ENCODE assay signal across 20 cellular contexts in the genomic region with DNA sequence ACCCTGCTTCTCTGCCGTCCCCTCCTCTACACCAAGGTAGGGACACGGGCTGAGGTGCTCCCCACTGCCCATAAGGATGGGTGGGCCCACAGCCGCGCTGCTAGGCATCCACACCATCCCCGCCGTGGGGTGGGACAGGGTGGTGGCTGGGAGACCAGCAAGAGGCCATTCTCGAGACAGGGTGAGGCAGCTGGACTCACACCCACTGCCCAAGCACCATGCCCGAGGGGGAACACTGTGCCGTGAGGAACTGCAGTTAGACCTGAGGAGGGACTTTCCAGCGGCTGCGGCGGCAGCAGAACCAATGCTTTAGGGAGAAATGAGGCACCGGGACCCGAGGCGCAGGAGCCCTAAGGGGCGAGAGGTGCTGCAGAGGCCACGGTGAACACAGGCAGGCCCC. TPM values are rescaled to one million over a fixed set of nuclear protein-coding genes. Genes with fewer than 3 reads are reported as not detected.
DNase-seq lines count a peak whose midpoint lies in the region; ATAC-seq, FAIRE-seq and TF ChIP-seq lines count a peak whose summit lies in the region.
"Had no signal": no experiment of that assay in that cellular context is flagged by ENCODE, and none has a peak within 500 bp of the region (broad histone marks: within the 10 kb centered on the region; RNA-seq: fewer than 3 reads in every experiment).

No MANE protein-coding gene starts in this region.

- H3K79me1 ChIP-seq in mesenchymal stem cell (replicated peaks; ENCODE audit: low read length, poor library complexity, severe bottlenecking) = peaks cover 2% of the 10 kb centered on the region

- H3K9me3 ChIP-seq in Panc1 (ENCODE audit: control insufficient read depth, insufficient read depth, low read depth, low read length) = no peaks in the 10 kb centered on the region
- H3K9me3 ChIP-seq in mesenchymal stem cell (ENCODE audit: control insufficient read depth, low read length) = no peaks in the 10 kb centered on the region
- no peaks in the 10 kb centered on the region for H3K9me3 ChIP-seq in suprapubic skin
- H3K9me3 ChIP-seq in left lung = no peaks in the 10 kb centered on the region

- H4K8ac ChIP-seq in mesenchymal stem cell (ENCODE audit: low read length) = peak overlapping the region; percentile 82

- DNase-seq in Panc1 (ENCODE audit: low read depth, low spot score) = no peak
- no peak for DNase-seq in mesenchymal stem cell
- no peak for DNase-seq in suprapubic skin (ENCODE audit: low spot score in 2 of 2)
- DNase-seq in NCI-H2029 treated with DMSO at 0.1 percent for 48 hours (lab: John Stamatoyannopoulos, UW) = no peak
- no peak for DNase-seq in LoVo (ENCODE audit: low spot score)
- no peak for DNase-seq in left lung
- no peak for DNase-seq in urothelium cell line (ENCODE audit: low spot score)
- DNase-seq: activated CD4-positive, alpha-beta T cell treated with anti-CD3 and anti-CD28 coated beads for 48 hours; activated gamma-delta T cell; CD8-positive, alpha-beta memory T cell; DMS79; erythroblast; naive B cell; NCI-H2107; NCI-H524; SHP77; stimulated activated CD4-positive, alpha-beta T cell treated with anti-CD3 and anti-CD28 coated beads, Interleukin-4, amount 100 ng/mL, for 24 hours; T-cell had no signal

- no peak overlapping the region for H3K4me2 ChIP-seq in mesenchymal stem cell (ENCODE audit: low read length, poor library complexity, severe bottlenecking)

- peak overlapping the region; percentile 25 for H4K91ac ChIP-seq in mesenchymal stem cell (ENCODE audit: low read length)

- H3K23ac ChIP-seq in mesenchymal stem cell (ENCODE audit: low read length in 2 of 2) = no peak overlapping the region

- peak overlapping the region in 1 of 2 experiments; percentile 83 for H2BK12ac ChIP-seq in mesenchymal stem cell (ENCODE audit: low read length in 2 of 2)

- 91% methylated on average over 15 of the region's 17 CpGs for WGBS in mesenchymal stem cell
- WGBS in suprapubic skin = 73% methylated on average over 9 of the region's 17 CpGs

- in situ Hi-C loops in Panc1 (cut with HindIII; ENCODE audit: low pct_unique_long_range_greater_than_20kb, low sequenced_read_pairs) = no loop called here

- H3K4me1 ChIP-seq in Panc1 (ENCODE audit: control insufficient read depth, insufficient read depth, low read length) (peaks cover 47% of the 10 kb centered on the region), mesenchymal stem cell (ENCODE audit: control insufficient read depth, insufficient read depth, low read depth, low read length) (peaks cover 49% of the 10 kb centered on the region), suprapubic skin (peaks cover 69% of the 10 kb centered on the region), left lung (peaks cover 24 to 35% of the 10 kb centered on the region in 2 donors)

- no peak overlapping the region for H2BK15ac ChIP-seq in mesenchymal stem cell (ENCODE audit: low read depth, poor library complexity, severe bottlenecking)

- no peak for TF ChIP-seq CTCF in Panc1 (IDR thresholded peaks at IDR 0.05)
- TF ChIP-seq CTCF in suprapubic skin (IDR thresholded peaks at IDR 0.05) = no peak
- TF ChIP-seq CTCF in left lung (IDR thresholded peaks at IDR 0.05) = no peak

- H2AFZ ChIP-seq in mesenchymal stem cell (ENCODE audit: low read depth, low read length) = no peak overlapping the region

- H2BK120ac ChIP-seq in mesenchymal stem cell (ENCODE audit: low read depth, low read length) = no peak overlapping the region

- H3K27me3 ChIP-seq in Panc1 (ENCODE audit: control insufficient read depth, insufficient read depth, low read length) (no peaks in the 10 kb centered on the region), mesenchymal stem cell (ENCODE audit: control insufficient read depth in 1 of 2, insufficient read depth in 1 of 2, low read length in 2 of 2) (no peaks in the 10 kb centered on the region), suprapubic skin (no peaks in the 10 kb centered on the region), left lung (peaks cover 0 to 10% of the 10 kb centered on the region in 2 donors)
- H3K27me3 ChIP-seq: cardiac muscle cell had no signal

- no peak for TF ChIP-seq POLR2A in suprapubic skin (IDR thresholded peaks at IDR 0.05)

- POLR2A ChIA-PET in Panc1 (lab: Charles Lee) = no interaction called here

- H3K27ac ChIP-seq in Panc1 (ENCODE audit: low read length) (peak overlapping the region; percentile 72), cingulate gyrus (ENCODE audit: low read depth, low read length) (peak overlapping the region; percentile 69), mesenchymal stem cell (ENCODE audit: low read length, poor library complexity, severe bottlenecking) (no peak overlapping the region), suprapubic skin (peak overlapping the region; percentile 29), left lung (peak overlapping the region in 1 of 2 donors; percentile 41)
- H3K27ac ChIP-seq: cardiac muscle cell had no signal

- peak overlapping the region; percentile 71 for H2AK5ac ChIP-seq in mesenchymal stem cell (ENCODE audit: low read length, severe bottlenecking)

- H3K36me3 ChIP-seq in Panc1 (ENCODE audit: control insufficient read depth, insufficient read depth, low read length) (no peaks in the 10 kb centered on the region), mesenchymal stem cell (ENCODE audit: control insufficient read depth in 1 of 2, insufficient read depth in 2 of 2, low read depth in 1 of 2, low read length in 2 of 2) (peaks cover 0 to 10% of the 10 kb centered on the region in 2 experiments), suprapubic skin (peaks cover under 1% of the 10 kb centered on the region), left lung (peaks cover 0 to under 1% of the 10 kb centered on the region in 2 donors)
- H3K36me3 ChIP-seq: cardiac muscle cell had no signal

- TF ChIP-seq EP300 in suprapubic skin (IDR thresholded peaks at IDR 0.05) = no peak

- no peak overlapping the region for H3K9ac ChIP-seq in mesenchymal stem cell (ENCODE audit: low read length)

- H2BK5ac ChIP-seq in mesenchymal stem cell (ENCODE audit: low read depth, low read length, poor library complexity, severe bottlenecking) = no peak overlapping the region

- no TSS peak for BruUV-seq in Panc1 (replicated peaks; lab: Mats Ljungman, UMichigan)

- no peak for FAIRE-seq in urothelium cell line (lab: Jason Lieb, UNC)

- CTCF ChIA-PET in Panc1 (lab: Charles Lee) = interaction anchor here (1.7 kb wide), 1 partner anchor 18 kb away, joined by 14 read pairs; no protein-coding TSS in a partner anchor

- peak overlapping the region; percentile 14 to 73 for H3K18ac ChIP-seq in mesenchymal stem cell (ENCODE audit: low read depth in 1 of 2, low read length in 2 of 2)

- ATAC-seq in Panc1 = peak; percentile 2
- ATAC-seq in left lung = no peak

- H3K14ac ChIP-seq in mesenchymal stem cell (ENCODE audit: low read length in 2 of 2) = peak overlapping the region in 1 of 2 experiments; percentile 55

- no peak overlapping the region for H3K4ac ChIP-seq in mesenchymal stem cell (ENCODE audit: low read depth in 1 of 2, low read length in 2 of 2)

- peak overlapping the region; percentile 17 to 50; a peak in 3 of 4 replicates for H3K4me3 ChIP-seq in Panc1 (ENCODE audit: low read depth in 2 of 2, low read length in 2 of 2)
- no peak overlapping the region for H3K4me3 ChIP-seq in mesenchymal stem cell (ENCODE audit: insufficient read depth in 1 of 2, low read depth in 1 of 2, low read length in 2 of 2)
- no peak overlapping the region for H3K4me3 ChIP-seq in suprapubic skin
- no peak overlapping the region for H3K4me3 ChIP-seq in left lung
- H3K4me3 ChIP-seq: cardiac muscle cell had no signal

- intact Hi-C loops in Panc1 (cut with micrococcal nuclease; ENCODE audit: unreplicated experiment) (no loop called here), left lung (cut with DNase I) (no loop called here)

RNA-seq across cellular contexts. Expression of gene PKD1, which starts 13.3 kb away (rescaled TPM):
- total RNA-seq in Panc1 (2021; ENCODE audit: unreplicated experiment) = 279 TPM
- 412 TPM for polyA plus RNA-seq in Panc1 (2012; ENCODE audit: insufficient read length)
- 32.8 TPM for polyA plus RNA-seq in mesenchymal stem cell (2013, experiment 1 of 2)
- 28.4 TPM for polyA plus RNA-seq in mesenchymal stem cell (2013, experiment 2 of 2)
- 100 to 1,000 TPM; 209 to 446 (median 293) TPM for total RNA-seq in suprapubic skin
- total RNA-seq in left lung = 10 to 100 TPM; 63.2 to 73.5 TPM

RNA-seq across cellular contexts. Expression of gene RAB26, which starts 26.0 kb away (rescaled TPM):
- total RNA-seq in Panc1 (2021; ENCODE audit: unreplicated experiment) = 92.2 TPM
- 136 TPM for polyA plus RNA-seq in Panc1 (2012; ENCODE audit: insufficient read length)
- polyA plus RNA-seq in mesenchymal stem cell (2013, experiment 1 of 2) = 4.7 TPM
- 4.4 TPM for polyA plus RNA-seq in mesenchymal stem cell (2013, experiment 2 of 2)
- 1 to 10 TPM in 3 of 4 donors, under 1 TPM in 1; 0.64 to 3.0 (median 1.4) TPM for total RNA-seq in suprapubic skin
- under 1 TPM; 0.73 to 0.84 TPM for total RNA-seq in left lung

RNA-seq across cellular contexts. Expression of gene TRAF7, which starts 33.2 kb away (rescaled TPM):
- 108 TPM for total RNA-seq in Panc1 (2021; ENCODE audit: unreplicated experiment)
- polyA plus RNA-seq in Panc1 (2012; ENCODE audit: insufficient read length) = 116 TPM
- polyA plus RNA-seq in mesenchymal stem cell (2013, experiment 1 of 2) = 107 TPM
- 101 TPM for polyA plus RNA-seq in mesenchymal stem cell (2013, experiment 2 of 2)
- total RNA-seq in suprapubic skin = 10 to 100 TPM; 53.4 to 74.7 (median 66.5) TPM
- 10 to 100 TPM; 69.5 to 88.1 TPM for total RNA-seq in left lung

Comparison
In these comparisons a context has a peak if more than half of its experiments do, and no peak if none do; other contexts are left out.
1. H3K4me3 ChIP-seq: peak in Panc1 (2 of 2); none in mesenchymal stem cell (0 of 2), suprapubic skin (single experiment) and left lung (0 of 2).
2. RNA of gene RAB26, which starts 26.0 kb away (total RNA-seq): 92.2 TPM in Panc1 (single experiment); 0.64 to 3.0 TPM in suprapubic skin and 0.73 to 0.84 TPM in left lung; every median in the first group is over 10 times any median in the second.